In the genomic region with DNA sequence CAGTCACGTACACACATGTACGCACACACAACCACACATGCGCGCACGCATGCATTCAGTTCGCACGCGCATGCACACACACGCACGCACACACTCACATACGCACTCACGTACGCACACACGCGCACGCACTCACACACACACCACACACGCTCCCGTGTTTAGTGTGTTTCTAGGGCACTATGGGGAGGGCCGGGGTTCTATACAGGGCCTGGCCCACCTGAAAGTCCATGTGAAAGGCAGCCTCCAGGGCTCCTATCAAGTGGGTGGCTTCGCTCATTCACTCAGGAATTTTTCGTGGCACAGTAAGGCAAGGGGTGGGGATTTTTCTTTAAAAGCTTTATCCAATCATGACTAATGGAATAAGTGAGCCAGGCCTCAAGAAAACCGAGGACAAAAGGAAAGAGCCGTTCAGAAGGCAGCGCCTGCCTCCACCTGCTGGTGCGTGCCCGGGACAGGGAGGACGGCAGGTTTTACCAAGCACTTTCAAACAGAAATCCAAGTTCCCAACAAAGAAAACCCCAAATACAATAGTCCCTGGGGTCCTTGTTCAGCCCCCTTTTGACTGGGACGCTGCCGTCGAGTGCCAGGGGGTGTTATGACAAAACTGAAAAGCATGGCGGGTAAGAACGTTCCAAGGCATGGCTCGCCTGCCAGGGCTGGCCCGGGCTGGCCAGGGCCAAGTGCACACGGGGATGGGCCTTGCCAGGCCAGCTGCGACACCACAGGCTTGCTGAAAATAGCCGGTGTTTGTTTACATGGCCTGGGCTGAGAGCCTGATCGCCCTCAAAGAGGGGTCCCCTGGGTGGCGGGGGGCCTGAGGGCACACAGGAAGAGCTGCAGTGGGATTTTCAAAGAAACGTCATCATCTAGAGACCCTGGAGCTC, we compare ENCODE assay signal across 9 cellular contexts.
A peak's percentile ranks its signal among the peaks of the same experiment; 100 is the strongest.
DNase-seq lines count a peak whose midpoint lies in the region; ATAC-seq, FAIRE-seq and TF ChIP-seq lines count a peak whose summit lies in the region.
"Had no signal": no experiment of that assay in that cellular context is flagged by ENCODE, and none has a peak within 500 bp of the region (broad histone marks: within the 10 kb centered on the region; RNA-seq: fewer than 3 reads in every experiment).

No MANE protein-coding gene starts in this region.

- peak overlapping the region; percentile 94 for H3K27ac ChIP-seq in GM23338 (ENCODE audit: low read depth)
- H3K27ac ChIP-seq in heart left ventricle = peak overlapping the region; percentile 27 to 86 (median 67)
- H3K27ac ChIP-seq in gastrocnemius medialis = peak overlapping the region; percentile 94 to 99 (median 98)
- peak overlapping the region in 1 of 2 donors; percentile 28 for H3K27ac ChIP-seq in small intestine (ENCODE audit: low read depth in 1 of 2, low read length in 1 of 2)
- H3K27ac ChIP-seq: upper lobe of left lung had no signal

- H3K36me3 Mint-ChIP-seq in GM23338 (ENCODE audit: low read depth) = no peaks in the 10 kb centered on the region
- H3K36me3 Mint-ChIP-seq in T-helper 17 cell (ENCODE audit: low read depth) = no peaks in the 10 kb centered on the region

- 0 out of 4 replicates have a peak, but pooled peaks of 1 of the 2 experiments have one; percentile 14 for TF ChIP-seq CTCF in GM23338 (conservative IDR thresholded peaks at IDR 0.05; ENCODE audit: low read depth in 2 of 2)
- peak in 1 of 12 donors; percentile 12 for TF ChIP-seq CTCF in heart left ventricle (IDR thresholded peaks at IDR 0.05)
- peak in 2 of 5 experiments; percentile 20 to 28 for TF ChIP-seq CTCF in gastrocnemius medialis (IDR thresholded peaks at IDR 0.05 in 4 of 5, conservative IDR thresholded peaks at IDR 0.05 in 1 of 5)

- H3K36me3 ChIP-seq in GM23338 (ENCODE audit: insufficient read depth) (no peaks in the 10 kb centered on the region), heart left ventricle (no peaks in the 10 kb centered on the region), gastrocnemius medialis (no peaks in the 10 kb centered on the region), small intestine (ENCODE audit: control insufficient read depth in 2 of 2, insufficient read depth in 2 of 2, low read length in 2 of 2) (no peaks in the 10 kb centered on the region)
- H3K36me3 ChIP-seq: upper lobe of left lung had no signal

- H3K4me1 Mint-ChIP-seq in GM23338 = peaks cover 85% of the 10 kb centered on the region
- H3K4me1 Mint-ChIP-seq in T-helper 17 cell = peaks cover 59% of the 10 kb centered on the region

- H3K4me3 ChIP-seq in GM23338 = peak overlapping the region; percentile 30; the same call in 1 of the 2 replicates
- no peak overlapping the region for H3K4me3 ChIP-seq in heart left ventricle
- H3K4me3 ChIP-seq in gastrocnemius medialis = peak overlapping the region in 2 of 4 donors; percentile 16 to 20
- no peak overlapping the region for H3K4me3 ChIP-seq in small intestine (ENCODE audit: low read depth in 1 of 2, low read length in 2 of 2)
- H3K4me3 ChIP-seq: upper lobe of left lung had no signal

- H3K9me3 ChIP-seq in T-helper 17 cell (ENCODE audit: control insufficient read depth, low read length, poor library complexity, severe bottlenecking) (no peaks in the 10 kb centered on the region), heart left ventricle (no peaks in the 10 kb centered on the region), gastrocnemius medialis (no peaks in the 10 kb centered on the region), small intestine (ENCODE audit: control insufficient read depth, low read depth) (no peaks in the 10 kb centered on the region)
- H3K9me3 ChIP-seq: upper lobe of left lung had no signal

- peaks cover 4% of the 10 kb centered on the region; the same call in 1 of the 2 replicates for H3F3A ChIP-seq in GM23338 (replicated peaks; ENCODE audit: low read depth)

- peak; percentile 36 for DNase-seq in GM23338 (ENCODE audit: low spot score)
- no peak for DNase-seq in T-helper 17 cell
- DNase-seq in heart left ventricle = peak in 4 of 5 donors; percentile 60 to 74 (median 68)
- DNase-seq in gastrocnemius medialis = peak; percentile 83 to 93
- DNase-seq in DMS114 treated with DMSO at 0.1 percent for 48 hours (lab: John Stamatoyannopoulos, UW; ENCODE audit: unreplicated experiment) = no peak
- no peak for DNase-seq in small intestine

- peaks cover 24% of the 10 kb centered on the region for H3K27me3 Mint-ChIP-seq in GM23338 (ENCODE audit: insufficient read depth, low read depth, poor library complexity)
- no peaks in the 10 kb centered on the region for H3K27me3 Mint-ChIP-seq in T-helper 17 cell

- peak overlapping the region; percentile 46; the same call in 2 of the 3 replicates for H3K4me3 Mint-ChIP-seq in GM23338
- H3K4me3 Mint-ChIP-seq in T-helper 17 cell = peak overlapping the region; percentile 12

- no peak overlapping the region for H2AFZ ChIP-seq in GM23338

- ATAC-seq in GM23338 (peak; percentile 46), T-helper 17 cell (no peak), heart left ventricle (peak; percentile 74 to 86 (median 82)), gastrocnemius medialis (peak; percentile 74 to 83), GM19397 (IDR thresholded peaks at IDR 0.05; ENCODE audit: unreplicated experiment) (no peak), GM21717 (IDR thresholded peaks at IDR 0.05; ENCODE audit: unreplicated experiment) (no peak)

- H3K27ac Mint-ChIP-seq in GM23338 = peak overlapping the region; percentile 94
- peak overlapping the region; percentile 98 for H3K27ac Mint-ChIP-seq in T-helper 17 cell

- no peaks in the 10 kb centered on the region for H3K9me3 Mint-ChIP-seq in GM23338

- FAIRE-seq in small intestine (lab: Jason Lieb, UNC) = no peak

- WGBS in heart left ventricle, 4 donors = 77 to 82% (median 79%) methylated on average over 32 to 40 of the region's 40 CpGs
- 89 to 93% (median 93%) methylated on average over 39 to 40 of the region's 40 CpGs for WGBS in small intestine, 3 donors

- H3K79me2 ChIP-seq in GM23338 (replicated peaks; ENCODE audit: insufficient read depth) = peaks cover 77% of the 10 kb centered on the region

- intact Hi-C loops in heart left ventricle (cut with DNase I) (loop anchor here in 1 of 10 donors (5.0 kb wide), 1 partner anchor 139 kb away; no protein-coding TSS in a partner anchor), gastrocnemius medialis (cut with DNase I; ENCODE audit: low total_unique reads) (loop anchor here (5.0 kb wide), 1 partner anchor 44 kb away; no protein-coding TSS in a partner anchor)

- no peaks in the 10 kb centered on the region for H3K9me2 ChIP-seq in GM23338 (ENCODE audit: insufficient read depth)

- in situ Hi-C loops in gastrocnemius medialis (cut with MboI; ENCODE audit: low sequenced_read_pairs in 4 of 4) = no loop called here

- no peak for TF ChIP-seq POLR2A in heart left ventricle (IDR thresholded peaks at IDR 0.05)
- peak; percentile 34 to 56 for TF ChIP-seq POLR2A in gastrocnemius medialis (IDR thresholded peaks at IDR 0.05)

- H3K27me3 ChIP-seq in GM23338 (ENCODE audit: insufficient read depth) (no peaks in the 10 kb centered on the region), heart left ventricle (no peaks in the 10 kb centered on the region), gastrocnemius medialis (no peaks in the 10 kb centered on the region), small intestine (ENCODE audit: control insufficient read depth in 2 of 2, insufficient read depth in 2 of 2, low read length in 2 of 2) (no peaks in the 10 kb centered on the region)
- H3K27me3 ChIP-seq: upper lobe of left lung had no signal

- H3K4me2 ChIP-seq in GM23338 = peak overlapping the region; percentile 73

- H3K4me1 ChIP-seq in GM23338 (ENCODE audit: insufficient read depth) (peaks cover 50% of the 10 kb centered on the region), heart left ventricle (peaks cover 0 to 95% (median 73%) of the 10 kb centered on the region in 12 donors), gastrocnemius medialis (peaks cover 95 to 97% of the 10 kb centered on the region in 2 donors), small intestine (ENCODE audit: control insufficient read depth in 2 of 2, insufficient read depth in 1 of 2, low read depth in 1 of 2, low read length in 1 of 2) (peaks cover 6 to 13% of the 10 kb centered on the region in 2 donors)

- no peaks in the 10 kb centered on the region; the same call in 1 of the 2 replicates for H4K20me1 ChIP-seq in GM23338 (replicated peaks; ENCODE audit: insufficient read depth)

TF ChIP-seq in GM23338, 12 proteins besides CTCF, POLR2A, EP300 and RAD21 (continues in another document):
- TF ChIP-seq ZNF331 (CRISPR knock-in tag; IDR thresholded peaks at IDR 0.05; ENCODE audit: low read depth) = no peak
- no peak for TF ChIP-seq CREB1 (CRISPR knock-in tag; IDR thresholded peaks at IDR 0.05; ENCODE audit: low read depth)
- TF ChIP-seq, protein P1, sequence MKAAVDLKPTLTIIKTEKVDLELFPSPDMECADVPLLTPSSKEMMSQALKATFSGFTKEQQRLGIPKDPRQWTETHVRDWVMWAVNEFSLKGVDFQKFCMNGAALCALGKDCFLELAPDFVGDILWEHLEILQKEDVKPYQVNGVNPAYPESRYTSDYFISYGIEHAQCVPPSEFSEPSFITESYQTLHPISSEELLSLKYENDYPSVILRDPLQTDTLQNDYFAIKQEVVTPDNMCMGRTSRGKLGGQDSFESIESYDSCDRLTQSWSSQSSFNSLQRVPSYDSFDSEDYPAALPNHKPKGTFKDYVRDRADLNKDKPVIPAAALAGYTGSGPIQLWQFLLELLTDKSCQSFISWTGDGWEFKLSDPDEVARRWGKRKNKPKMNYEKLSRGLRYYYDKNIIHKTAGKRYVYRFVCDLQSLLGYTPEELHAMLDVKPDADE (IDR thresholded peaks at IDR 0.05) = no peak
- TF ChIP-seq, protein P2, sequence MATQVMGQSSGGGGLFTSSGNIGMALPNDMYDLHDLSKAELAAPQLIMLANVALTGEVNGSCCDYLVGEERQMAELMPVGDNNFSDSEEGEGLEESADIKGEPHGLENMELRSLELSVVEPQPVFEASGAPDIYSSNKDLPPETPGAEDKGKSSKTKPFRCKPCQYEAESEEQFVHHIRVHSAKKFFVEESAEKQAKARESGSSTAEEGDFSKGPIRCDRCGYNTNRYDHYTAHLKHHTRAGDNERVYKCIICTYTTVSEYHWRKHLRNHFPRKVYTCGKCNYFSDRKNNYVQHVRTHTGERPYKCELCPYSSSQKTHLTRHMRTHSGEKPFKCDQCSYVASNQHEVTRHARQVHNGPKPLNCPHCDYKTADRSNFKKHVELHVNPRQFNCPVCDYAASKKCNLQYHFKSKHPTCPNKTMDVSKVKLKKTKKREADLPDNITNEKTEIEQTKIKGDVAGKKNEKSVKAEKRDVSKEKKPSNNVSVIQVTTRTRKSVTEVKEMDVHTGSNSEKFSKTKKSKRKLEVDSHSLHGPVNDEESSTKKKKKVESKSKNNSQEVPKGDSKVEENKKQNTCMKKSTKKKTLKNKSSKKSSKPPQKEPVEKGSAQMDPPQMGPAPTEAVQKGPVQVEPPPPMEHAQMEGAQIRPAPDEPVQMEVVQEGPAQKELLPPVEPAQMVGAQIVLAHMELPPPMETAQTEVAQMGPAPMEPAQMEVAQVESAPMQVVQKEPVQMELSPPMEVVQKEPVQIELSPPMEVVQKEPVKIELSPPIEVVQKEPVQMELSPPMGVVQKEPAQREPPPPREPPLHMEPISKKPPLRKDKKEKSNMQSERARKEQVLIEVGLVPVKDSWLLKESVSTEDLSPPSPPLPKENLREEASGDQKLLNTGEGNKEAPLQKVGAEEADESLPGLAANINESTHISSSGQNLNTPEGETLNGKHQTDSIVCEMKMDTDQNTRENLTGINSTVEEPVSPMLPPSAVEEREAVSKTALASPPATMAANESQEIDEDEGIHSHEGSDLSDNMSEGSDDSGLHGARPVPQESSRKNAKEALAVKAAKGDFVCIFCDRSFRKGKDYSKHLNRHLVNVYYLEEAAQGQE (IDR thresholded peaks at IDR 0.05; ENCODE audit: unreplicated experiment) = no peak

Comparison
In these comparisons a context has a peak if more than half of its experiments do, and no peak if none do; other contexts are left out.
1. ATAC-seq: peak in GM23338 (single experiment), heart left ventricle (4 of 4) and gastrocnemius medialis (2 of 2); none in T-helper 17 cell (single experiment), GM19397 (single experiment) and GM21717 (single experiment).
2. DNase-seq: peak in GM23338 (single experiment), heart left ventricle (4 of 5) and gastrocnemius medialis (2 of 2); none in T-helper 17 cell (0 of 3), DMS114 treated with DMSO at 0.1 percent for 48 hours (single experiment) and small intestine (single experiment).
3. POLR2A ChIP-seq: peak in gastrocnemius medialis (2 of 2); none in heart left ventricle (0 of 2).